ENCODE assay signal across 19 cellular contexts in the genomic region with DNA sequence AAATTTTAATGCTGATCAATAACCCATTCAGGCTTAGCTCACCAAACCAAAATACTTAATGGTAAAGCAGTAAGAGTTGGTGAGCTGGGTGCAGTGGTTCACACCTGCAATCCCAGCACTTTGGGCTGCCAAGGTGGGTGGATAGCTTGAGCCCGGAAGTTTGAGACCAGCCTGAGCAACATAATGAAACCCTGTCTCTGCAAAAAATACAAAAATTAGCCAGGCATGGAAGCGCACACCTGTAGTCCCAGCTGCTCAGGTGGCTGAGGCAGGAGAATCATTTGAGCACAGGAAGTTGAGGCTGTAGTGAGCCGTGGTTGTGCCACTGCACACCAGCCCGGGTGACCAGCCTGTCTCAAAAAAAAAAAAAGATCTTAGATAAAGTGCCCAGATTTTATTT. TPM values are rescaled to one million over a fixed set of nuclear protein-coding genes. Genes with fewer than 3 reads are reported as not detected.
"Had no signal": no experiment of that assay in that cellular context is flagged by ENCODE, and none has a peak within 500 bp of the region (broad histone marks: within the 10 kb centered on the region; RNA-seq: fewer than 3 reads in every experiment).

No MANE protein-coding gene starts in this region.

- H3K4me3 ChIP-seq: MG63, SJCRH30 had no signal

- H3K27me3 ChIP-seq: MG63, SJCRH30 had no signal

- DNase-seq: KBM-7, MG63, NCI-H1092 treated with DMSO at 0.1 percent for 48 hours, NCI-H1436, NCI-H187, NCI-H2029, NCI-H2107, NCI-H2227 treated with DMSO at 0.1 percent for 48 hours, NCI-H524, NCI-H69, NCI-H774, PC-3, SHP77 treated with DMSO at 0.1 percent for 48 hours, SJCRH30, T-helper 1 cell had no signal

- H3K9me3 ChIP-seq: SJCRH30 had no signal

- H3K27ac ChIP-seq: SJCRH30 had no signal

- ATAC-seq: Panc1, Right ventricle myocardium inferior, SK-N-SH treated with all-trans-retinoic acid at 6 μM for 48 hours had no signal

RNA-seq across cellular contexts. Expression of a gene that starts 35.7 kb away (rescaled TPM):
- total RNA-seq: HT-29, Right ventricle myocardium inferior had no signal
